8 cellular contexts compared by ENCODE assay signal in genomic region chr1:175887981-175888428, GRCh38.
DNase-seq lines count a peak whose midpoint lies in the region; ATAC-seq, FAIRE-seq and TF ChIP-seq lines count a peak whose summit lies in the region.

No MANE protein-coding gene starts in this region.

- H3K27me3 Mint-ChIP-seq in CD8-positive, alpha-beta memory T cell = peaks cover 3 to 4% of the 10 kb centered on the region in 2 donors

- H3K4me3 Mint-ChIP-seq in stimulated activated effector memory CD8-positive, alpha-beta T cell treated with anti-CD3 and anti-CD28 coated beads, Interleukin-12 subunit alpha, Interleukin-12 subunit beta, amount 100 ng/mL, for 72 hours = no peak overlapping the region
- peak overlapping the region in 1 of 7 donors; percentile 42 for H3K4me3 Mint-ChIP-seq in CD8-positive, alpha-beta memory T cell

- no peaks in the 10 kb centered on the region for H3F3A ChIP-seq in PC-3 (ENCODE audit: low read length, unreplicated experiment)

- TF ChIP-seq CTCF in PC-3 (conservative IDR thresholded peaks at IDR 0.05; ENCODE audit: low read depth, low read length) = peak; percentile 70
- peak; percentile 75 for TF ChIP-seq CTCF in kidney (IDR thresholded peaks at IDR 0.05; ENCODE audit: borderline replicate concordance, extremely low read depth, insufficient read depth)

- no peaks in the 10 kb centered on the region for H3K36me3 Mint-ChIP-seq in stimulated activated effector memory CD8-positive, alpha-beta T cell treated with anti-CD3 and anti-CD28 coated beads, Interleukin-12 subunit alpha, Interleukin-12 subunit beta, amount 100 ng/mL, for 72 hours
- no peaks in the 10 kb centered on the region for H3K36me3 Mint-ChIP-seq in CD8-positive, alpha-beta memory T cell

- no peaks in the 10 kb centered on the region for H3K4me1 Mint-ChIP-seq in stimulated activated effector memory CD8-positive, alpha-beta T cell treated with anti-CD3 and anti-CD28 coated beads, Interleukin-12 subunit alpha, Interleukin-12 subunit beta, amount 100 ng/mL, for 72 hours
- H3K4me1 Mint-ChIP-seq in CD8-positive, alpha-beta memory T cell = no peaks in the 10 kb centered on the region

- H3K4me3 ChIP-seq in PC-3 (ENCODE audit: low read length) (no peak overlapping the region), kidney (ENCODE audit: low read length in 2 of 2) (no peak overlapping the region)
- H3K4me3 ChIP-seq in CD8-positive, alpha-beta memory T cell (ENCODE audit: low read length) = no peak overlapping the region

- no peaks in the 10 kb centered on the region for H3K27me3 ChIP-seq in PC-3 (ENCODE audit: low read length)
- no peaks in the 10 kb centered on the region for H3K27me3 ChIP-seq in CD8-positive, alpha-beta memory T cell (ENCODE audit: insufficient read depth, low read length, poor library complexity, severe bottlenecking)

- CTCF ChIA-PET in PC-3 (lab: Charles Lee) = no interaction called here
- CTCF ChIA-PET in CD8-positive, alpha-beta memory T cell (lab: Charles Lee) = interaction anchor here (1.0 kb wide), 1 partner anchor 9 kb away, joined by 4 read pairs; no protein-coding TSS in a partner anchor

- H3K4me1 ChIP-seq in PC-3 (ENCODE audit: insufficient read depth, low read length) (no peaks in the 10 kb centered on the region), kidney (ENCODE audit: control insufficient read depth in 1 of 2, insufficient read depth in 1 of 2, low read depth in 1 of 2, low read length in 2 of 2) (no peaks in the 10 kb centered on the region)
- no peaks in the 10 kb centered on the region for H3K4me1 ChIP-seq in CD8-positive, alpha-beta memory T cell (ENCODE audit: insufficient read depth, low read length)

- H3K9me3 ChIP-seq in PC-3 (ENCODE audit: low read length) (no peaks in the 10 kb centered on the region), kidney (ENCODE audit: control insufficient read depth in 1 of 2, low read length in 2 of 2) (no peaks in the 10 kb centered on the region)
- H3K9me3 ChIP-seq in CD8-positive, alpha-beta memory T cell (ENCODE audit: low read length) = no peaks in the 10 kb centered on the region

- no peak for FAIRE-seq in kidney (lab: Jason Lieb, UNC)

- BruUV-seq in PC-3 (replicated peaks; lab: Mats Ljungman, UMichigan) = no TSS peak

- ATAC-seq in GM19438 (IDR thresholded peaks at IDR 0.05; ENCODE audit: low read depth, unreplicated experiment) (peak; percentile 86), HG03571 (IDR thresholded peaks at IDR 0.05; ENCODE audit: unreplicated experiment) (peak; percentile 87), PC-3 (peak; percentile 79)
- peak; percentile 65 for ATAC-seq in stimulated activated effector memory CD8-positive, alpha-beta T cell treated with anti-CD3 and anti-CD28 coated beads, Interleukin-12 subunit alpha, Interleukin-12 subunit beta, amount 100 ng/mL, for 72 hours

- intact Hi-C loops in PC-3 (cut with micrococcal nuclease) = no loop called here
- intact Hi-C loops in kidney (cut with DNase I) = no loop called here

- no peak overlapping the region for H2AFZ ChIP-seq in PC-3 (ENCODE audit: low read length)

- no peak overlapping the region for H3K4me2 ChIP-seq in PC-3 (ENCODE audit: low read length)

- H3K9ac ChIP-seq in PC-3 (ENCODE audit: low read length) (no peak overlapping the region), kidney (ENCODE audit: low read length in 2 of 2) (no peak overlapping the region)

- H3K27ac ChIP-seq in PC-3 (ENCODE audit: low read length) (no peak overlapping the region), kidney (ENCODE audit: low read depth in 2 of 2, low read length in 2 of 2) (no peak overlapping the region)
- no peak overlapping the region for H3K27ac ChIP-seq in CD8-positive, alpha-beta memory T cell (ENCODE audit: low read depth, low read length)

- H3K79me2 ChIP-seq in PC-3 (ENCODE audit: low read length) = no peaks in the 10 kb centered on the region

- no peaks in the 10 kb centered on the region for H3K9me2 ChIP-seq in PC-3 (replicated peaks; ENCODE audit: low read length)

- H3K36me3 ChIP-seq in PC-3 (ENCODE audit: low read depth, low read length) (no peaks in the 10 kb centered on the region), kidney (ENCODE audit: control insufficient read depth in 1 of 2, insufficient read depth in 2 of 2, low read length in 2 of 2) (no peaks in the 10 kb centered on the region)
- no peaks in the 10 kb centered on the region for H3K36me3 ChIP-seq in CD8-positive, alpha-beta memory T cell (ENCODE audit: insufficient read depth, low read length)

- H3K27ac Mint-ChIP-seq in stimulated activated effector memory CD8-positive, alpha-beta T cell treated with anti-CD3 and anti-CD28 coated beads, Interleukin-12 subunit alpha, Interleukin-12 subunit beta, amount 100 ng/mL, for 72 hours = no peak overlapping the region
- no peak overlapping the region for H3K27ac Mint-ChIP-seq in CD8-positive, alpha-beta memory T cell

- no peaks in the 10 kb centered on the region for H3K9me3 Mint-ChIP-seq in stimulated activated effector memory CD8-positive, alpha-beta T cell treated with anti-CD3 and anti-CD28 coated beads, Interleukin-12 subunit alpha, Interleukin-12 subunit beta, amount 100 ng/mL, for 72 hours
- no peaks in the 10 kb centered on the region for H3K9me3 Mint-ChIP-seq in CD8-positive, alpha-beta memory T cell

- no peaks in the 10 kb centered on the region for H4K20me1 ChIP-seq in PC-3 (ENCODE audit: low read length)

- POLR2A ChIA-PET in PC-3 (lab: Charles Lee; ENCODE audit: unreplicated experiment) = no interaction called here
- POLR2A ChIA-PET in CD8-positive, alpha-beta memory T cell (lab: Charles Lee) = no interaction called here

- DNase-seq in Daoy (ENCODE audit: low read depth) (peak; percentile 64), PC-3 (peak; percentile 43), cerebellar cortex (ENCODE audit: low spot score) (peak; percentile 77), kidney (no peak)
- DNase-seq in stimulated activated effector memory CD8-positive, alpha-beta T cell treated with anti-CD3 and anti-CD28 coated beads, Interleukin-12 subunit alpha, Interleukin-12 subunit beta, amount 100 ng/mL, for 72 hours (ENCODE audit: low spot score in 2 of 2) = peak; percentile 4 to 53
- DNase-seq in CD8-positive, alpha-beta memory T cell = no peak

Comparison
In these comparisons a context has a peak if more than half of its experiments do, and no peak if none do; other contexts are left out.
1. DNase-seq: peak in Daoy (single experiment), PC-3 (single experiment), cerebellar cortex (single experiment) and stimulated activated effector memory CD8-positive, alpha-beta T cell treated with anti-CD3 and anti-CD28 coated beads, Interleukin-12 subunit alpha, Interleukin-12 subunit beta, amount 100 ng/mL, for 72 hours (2 of 2); none in kidney (single experiment) and CD8-positive, alpha-beta memory T cell (0 of 5).
2. Peak in every context shown above with its lines, with median percentiles within 50 percentile points of each other: ATAC-seq.